ENCODE assay signal across 14 cellular contexts in the genomic region with DNA sequence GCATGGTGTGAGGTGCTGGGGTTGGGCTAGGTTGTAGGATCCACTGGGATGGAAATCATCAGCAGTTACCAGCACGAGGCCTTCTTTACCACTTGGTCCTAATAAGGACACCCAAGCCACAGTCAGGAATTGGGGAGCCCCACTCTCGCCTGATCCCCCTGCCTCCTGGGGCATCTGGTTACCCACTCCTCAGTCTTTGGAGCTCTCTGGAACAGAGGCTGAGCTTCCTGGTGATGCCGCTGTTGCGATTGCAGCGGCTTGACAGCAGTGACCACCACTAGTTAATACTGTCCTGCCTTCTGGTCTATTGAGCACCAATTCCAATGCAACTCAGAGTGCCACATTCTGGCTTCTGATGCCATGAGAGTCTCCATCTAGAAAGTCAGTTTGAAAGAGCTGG. TPM values are rescaled to one million over a fixed set of nuclear protein-coding genes. Genes with fewer than 3 reads are reported as not detected.
DNase-seq lines count a peak whose midpoint lies in the region; ATAC-seq and TF ChIP-seq lines count a peak whose summit lies in the region.
"Had no signal": no experiment of that assay in that cellular context is flagged by ENCODE, and none has a peak within 500 bp of the region (broad histone marks: within the 10 kb centered on the region; RNA-seq: fewer than 3 reads in every experiment).

No MANE protein-coding gene starts in this region.

- TF ChIP-seq CTCF in DOHH2 (IDR thresholded peaks at IDR 0.05; ENCODE audit: low read depth, low read length, poor library complexity, severe bottlenecking) = no peak
- TF ChIP-seq CTCF in osteocyte (IDR thresholded peaks at IDR 0.05) = no peak

- H3K36me3 ChIP-seq in DOHH2 (ENCODE audit: control insufficient read depth, low read length) = no peaks in the 10 kb centered on the region
- no peaks in the 10 kb centered on the region for H3K36me3 ChIP-seq in Karpas-422 (ENCODE audit: insufficient read depth, low read length)
- H3K36me3 ChIP-seq: HAP-1 had no signal

- H4K20me1 ChIP-seq in DOHH2 (ENCODE audit: control insufficient read depth, insufficient read depth, low read depth, low read length) (no peaks in the 10 kb centered on the region), Karpas-422 (ENCODE audit: insufficient read depth, low read depth, low read length) (no peaks in the 10 kb centered on the region)

- peaks cover 27% of the 10 kb centered on the region for H3F3A ChIP-seq in DOHH2 (ENCODE audit: control insufficient read depth, insufficient read depth)

- H3K4me1 ChIP-seq in DOHH2 (ENCODE audit: control insufficient read depth, low read length) (peaks cover 84% of the 10 kb centered on the region), Karpas-422 (ENCODE audit: low read length) (peaks cover 91% of the 10 kb centered on the region)
- H3K4me1 ChIP-seq: HAP-1 had no signal

- H3K9ac ChIP-seq in Karpas-422 (ENCODE audit: low read length) = peak overlapping the region; percentile 75

- no peak for ATAC-seq in T-helper 17 cell
- ATAC-seq in HG03097 (IDR thresholded peaks at IDR 0.05; ENCODE audit: low FRiP score, unreplicated experiment) = no peak

- peak overlapping the region; percentile 95 for H3K27ac ChIP-seq in DOHH2 (ENCODE audit: low read depth, low read length)
- H3K27ac ChIP-seq in Karpas-422 (ENCODE audit: low read length) = peak overlapping the region; percentile 99
- H3K27ac ChIP-seq: C4-2B had no signal

- no peaks in the 10 kb centered on the region for H3K9me3 ChIP-seq in DOHH2 (ENCODE audit: control insufficient read depth, insufficient read depth, low read length)
- no peaks in the 10 kb centered on the region for H3K9me3 ChIP-seq in Karpas-422 (ENCODE audit: low read length)
- no peaks in the 10 kb centered on the region for H3K9me3 ChIP-seq in T-helper 17 cell (ENCODE audit: control insufficient read depth, low read length, poor library complexity, severe bottlenecking)
- H3K9me3 ChIP-seq: HAP-1 had no signal

- H3K9me3 Mint-ChIP-seq in osteocyte (ENCODE audit: unreplicated experiment) = no peaks in the 10 kb centered on the region
- H3K9me3 Mint-ChIP-seq: CD4-positive, alpha-beta memory T cell had no signal

- H3K4me3 Mint-ChIP-seq in T-helper 17 cell (no peak overlapping the region), osteocyte (ENCODE audit: unreplicated experiment) (no peak overlapping the region)

- H3K79me2 ChIP-seq in DOHH2 (ENCODE audit: control insufficient read depth, low read length) (no peaks in the 10 kb centered on the region), Karpas-422 (ENCODE audit: low read length) (no peaks in the 10 kb centered on the region)

- no peak overlapping the region; the same call in 1 of the 2 replicates for H2AFZ ChIP-seq in Karpas-422 (ENCODE audit: low read length)

- H3K4me1 Mint-ChIP-seq in T-helper 17 cell (peaks cover 29% of the 10 kb centered on the region), osteocyte (ENCODE audit: unreplicated experiment) (no peaks in the 10 kb centered on the region)

- H3K36me3 Mint-ChIP-seq in T-helper 17 cell (ENCODE audit: low read depth) (peaks cover 3% of the 10 kb centered on the region), osteocyte (ENCODE audit: unreplicated experiment) (no peaks in the 10 kb centered on the region)
- H3K36me3 Mint-ChIP-seq: CD4-positive, alpha-beta memory T cell had no signal

- no peaks in the 10 kb centered on the region for H3K27me3 Mint-ChIP-seq in T-helper 17 cell
- H3K27me3 Mint-ChIP-seq in osteocyte (ENCODE audit: unreplicated experiment) = peaks cover 32% of the 10 kb centered on the region
- H3K27me3 Mint-ChIP-seq: CD4-positive, alpha-beta memory T cell had no signal

- no peaks in the 10 kb centered on the region for H3K27me3 ChIP-seq in DOHH2 (ENCODE audit: control insufficient read depth, low read length)
- no peaks in the 10 kb centered on the region for H3K27me3 ChIP-seq in Karpas-422 (ENCODE audit: low read length)

- no peaks in the 10 kb centered on the region for H3K9me2 ChIP-seq in DOHH2 (replicated peaks; ENCODE audit: control insufficient read depth, low read length)
- no peaks in the 10 kb centered on the region for H3K9me2 ChIP-seq in Karpas-422 (replicated peaks; ENCODE audit: insufficient read depth, low read length)

- peak overlapping the region; percentile 54 for H3K27ac Mint-ChIP-seq in T-helper 17 cell
- H3K27ac Mint-ChIP-seq in osteocyte (ENCODE audit: unreplicated experiment) = no peak overlapping the region
- H3K27ac Mint-ChIP-seq: B cell had no signal

- no peak for DNase-seq in Karpas-422
- DNase-seq in T-helper 17 cell = no peak
- DNase-seq in osteocyte (ENCODE audit: extremely low spot score, unreplicated experiment) = peak; percentile 60
- DNase-seq in stimulated activated naive CD4-positive, alpha-beta T cell (lab: John Stamatoyannopoulos, UW) = no peak
- DNase-seq in NCI-H146 (lab: John Stamatoyannopoulos, UW) = no peak
- DNase-seq: CD4-positive, alpha-beta memory T cell; DMS79; EL; GOT3 had no signal

- H3K4me3 ChIP-seq in DOHH2 (ENCODE audit: low read length) (peak overlapping the region; percentile 58), Karpas-422 (ENCODE audit: low read length) (0 out of 2 replicates have a peak overlapping the region, but pooled peaks have one; percentile 9)
- H3K4me3 ChIP-seq: HAP-1 had no signal

- H3K4me2 ChIP-seq in DOHH2 (ENCODE audit: low read length) (peak overlapping the region; percentile 87), Karpas-422 (ENCODE audit: low read depth, low read length, poor library complexity, severe bottlenecking) (peak overlapping the region; percentile 79)

RNA-seq across cellular contexts. Expression of a gene that starts 13.5 kb away (rescaled TPM):
- 0.15 TPM in 1 of 2 replicates, not detected in the other for total RNA-seq in Karpas-422 (2014; rRNA removed; shearing (Covaris generic); ENCODE audit: low replicate concordance)
- total RNA-seq in T-helper 17 cell (1 to 10 TPM; 1.3 to 1.7 TPM), osteocyte (not detected in 2 replicates)
- total RNA-seq: B cell had no signal

RNA-seq across cellular contexts. Expression of a gene that starts 27.6 kb away (rescaled TPM):
- 9.7 and 10.9 TPM in 2 replicates for total RNA-seq in Karpas-422 (2014; rRNA removed; shearing (Covaris generic); ENCODE audit: low replicate concordance)
- total RNA-seq in T-helper 17 cell = 10 to 100 TPM; 18.1 to 23.1 TPM
- total RNA-seq in osteocyte = 9.2 and 9.3 TPM in 2 replicates

RNA-seq across cellular contexts. Expression of a gene that starts 30.2 kb away (rescaled TPM):
- not detected in 2 replicates for total RNA-seq in Karpas-422 (2014; rRNA removed; shearing (Covaris generic); ENCODE audit: low replicate concordance)
- total RNA-seq in T-helper 17 cell = not detected
- total RNA-seq in osteocyte = not detected in 2 replicates
- total RNA-seq: B cell; CD4-positive, alpha-beta memory T cell had no signal
